Comparison of ENCODE assay signal across 1 cellular context in the genomic region with DNA sequence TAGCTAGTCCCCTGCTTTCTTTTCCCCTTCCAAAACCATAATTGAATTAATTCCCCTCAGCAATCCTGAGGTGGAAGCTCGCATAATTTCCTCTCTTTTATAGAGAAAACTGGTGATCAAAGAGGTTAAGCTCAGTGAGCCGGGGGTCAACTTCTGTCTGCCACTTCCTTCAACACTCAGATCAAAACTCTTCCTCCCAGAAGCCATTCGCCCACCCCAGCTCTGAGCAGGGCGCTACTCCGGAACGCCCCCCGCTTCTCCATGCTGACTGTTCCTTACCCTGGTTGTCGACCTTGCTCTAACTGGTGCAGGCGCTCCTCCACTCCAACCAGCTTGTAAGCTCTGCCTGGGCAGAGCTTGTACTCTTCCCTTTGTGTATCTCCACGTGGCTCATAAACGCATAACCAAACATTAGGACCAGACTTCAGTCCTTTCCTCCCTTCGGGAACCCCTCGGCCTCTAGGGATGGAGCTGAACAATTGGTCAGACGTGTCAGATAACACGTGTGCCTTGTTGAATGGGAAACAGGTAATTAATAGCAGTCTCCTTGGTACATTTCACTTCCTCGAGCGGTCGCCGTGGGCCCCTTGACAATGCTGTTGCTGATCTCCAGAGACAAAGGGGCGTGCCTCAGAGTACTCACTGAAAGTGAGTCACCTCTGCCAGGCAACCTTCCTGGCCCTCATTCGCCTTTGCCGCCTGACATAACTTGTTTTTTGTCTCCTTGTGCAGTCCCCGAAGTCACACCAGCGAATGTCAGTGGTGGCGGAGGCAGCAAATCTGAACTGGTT.
TF ChIP-seq lines count a peak whose summit lies in the region.

No MANE protein-coding gene starts in this region.

TF ChIP-seq in A549, 52 proteins besides CTCF, POLR2A, EP300 and RAD21 (continued from another document):
- TF ChIP-seq, protein P1, sequence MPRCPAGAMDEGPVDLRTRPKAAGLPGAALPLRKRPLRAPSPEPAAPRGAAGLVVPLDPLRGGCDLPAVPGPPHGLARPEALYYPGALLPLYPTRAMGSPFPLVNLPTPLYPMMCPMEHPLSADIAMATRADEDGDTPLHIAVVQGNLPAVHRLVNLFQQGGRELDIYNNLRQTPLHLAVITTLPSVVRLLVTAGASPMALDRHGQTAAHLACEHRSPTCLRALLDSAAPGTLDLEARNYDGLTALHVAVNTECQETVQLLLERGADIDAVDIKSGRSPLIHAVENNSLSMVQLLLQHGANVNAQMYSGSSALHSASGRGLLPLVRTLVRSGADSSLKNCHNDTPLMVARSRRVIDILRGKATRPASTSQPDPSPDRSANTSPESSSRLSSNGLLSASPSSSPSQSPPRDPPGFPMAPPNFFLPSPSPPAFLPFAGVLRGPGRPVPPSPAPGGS (IDR thresholded peaks at IDR 0.05): no peak
- TF ChIP-seq GATA3 (IDR thresholded peaks at IDR 0.05; ENCODE audit: borderline replicate concordance) (no peak), HEYL (CRISPR knock-in tag; IDR thresholded peaks at IDR 0.05) (no peak), JUN (IDR thresholded peaks at IDR 0.05) (no peak), CBX2 (IDR thresholded peaks at IDR 0.05; ENCODE audit: borderline replicate concordance, low read depth) (no peak), HOXA7 (CRISPR knock-in tag; IDR thresholded peaks at IDR 0.05) (no peak), HDAC2 (IDR thresholded peaks at IDR 0.05) (no peak), POLR2AphosphoS2 (conservative IDR thresholded peaks at IDR 0.05; ENCODE audit: low read length) (no peak)
- TF ChIP-seq, protein P2, sequence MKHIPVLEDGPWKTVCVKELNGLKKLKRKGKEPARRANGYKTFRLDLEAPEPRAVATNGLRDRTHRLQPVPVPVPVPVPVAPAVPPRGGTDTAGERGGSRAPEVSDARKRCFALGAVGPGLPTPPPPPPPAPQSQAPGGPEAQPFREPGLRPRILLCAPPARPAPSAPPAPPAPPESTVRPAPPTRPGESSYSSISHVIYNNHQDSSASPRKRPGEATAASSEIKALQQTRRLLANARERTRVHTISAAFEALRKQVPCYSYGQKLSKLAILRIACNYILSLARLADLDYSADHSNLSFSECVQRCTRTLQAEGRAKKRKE (CRISPR knock-in tag; IDR thresholded peaks at IDR 0.05; ENCODE audit: low read depth): no peak
